10 cellular contexts compared by ENCODE assay signal in genomic region chrX:17361620-17362019, GRCh38. TPM values are rescaled to one million over a fixed set of nuclear protein-coding genes. Genes with fewer than 3 reads are reported as not detected.
DNase-seq lines count a peak whose midpoint lies in the region; FAIRE-seq and TF ChIP-seq lines count a peak whose summit lies in the region.
"Had no signal": no experiment of that assay in that cellular context is flagged by ENCODE, and none has a peak within 500 bp of the region (broad histone marks: within the 10 kb centered on the region; RNA-seq: fewer than 3 reads in every experiment).

No MANE protein-coding gene starts in this region.

- H2AFZ ChIP-seq in Loucy (ENCODE audit: low read length) (no peak overlapping the region), mammary epithelial cell (ENCODE audit: low read depth, low read length) (no peak overlapping the region)

- H4K20me1 ChIP-seq in Loucy (ENCODE audit: insufficient read depth, low read length, poor library complexity, severe bottlenecking) (no peaks in the 10 kb centered on the region), mammary epithelial cell (ENCODE audit: insufficient read depth, low read length) (no peaks in the 10 kb centered on the region)

- dilution Hi-C loops in mammary epithelial cell (cut with HindIII; ENCODE audit: low sequenced_read_pairs), result no loop called here

- H3K27me3 ChIP-seq in Loucy (ENCODE audit: insufficient read depth, low read length, poor library complexity, severe bottlenecking) (no peaks in the 10 kb centered on the region), mammary epithelial cell (ENCODE audit: insufficient read depth, low read length) (no peaks in the 10 kb centered on the region), thyroid gland (no peaks in the 10 kb centered on the region), small intestine (ENCODE audit: control insufficient read depth in 2 of 2, insufficient read depth in 2 of 2, low read length in 2 of 2) (no peaks in the 10 kb centered on the region), tibial artery (no peaks in the 10 kb centered on the region)

- H3K27me3 Mint-ChIP-seq in activated naive CD4-positive, alpha-beta T cell treated with anti-CD3 and anti-CD28 coated beads for 36 hours (ENCODE audit: low read depth), result peaks cover 3% of the 10 kb centered on the region

- H3K4me3 Mint-ChIP-seq in activated naive CD4-positive, alpha-beta T cell treated with anti-CD3 and anti-CD28 coated beads for 36 hours, result no peak overlapping the region
- H3K4me3 Mint-ChIP-seq: activated T-cell treated with anti-CD3 and anti-CD28 coated beads, Interleukin-2, amount 50 U/mL, for 4 hours had no signal

- H3K79me2 ChIP-seq in Loucy (ENCODE audit: insufficient read depth, low read length) (no peaks in the 10 kb centered on the region), mammary epithelial cell (ENCODE audit: insufficient read depth, low read length) (no peaks in the 10 kb centered on the region)

- H3K27ac Mint-ChIP-seq in activated naive CD4-positive, alpha-beta T cell treated with anti-CD3 and anti-CD28 coated beads for 36 hours, result no peak overlapping the region

- H3K9me3 ChIP-seq in Loucy (ENCODE audit: insufficient read depth, low read depth, low read length), result no peaks in the 10 kb centered on the region
- no peaks in the 10 kb centered on the region for H3K9me3 ChIP-seq in mammary epithelial cell (replicated peaks; ENCODE audit: insufficient read depth, low read length)
- H3K9me3 ChIP-seq in thyroid gland, result no peaks in the 10 kb centered on the region
- no peaks in the 10 kb centered on the region for H3K9me3 ChIP-seq in small intestine (ENCODE audit: control insufficient read depth, low read depth)
- H3K9me3 ChIP-seq in tibial artery, result no peaks in the 10 kb centered on the region

- no TSS peak for BruUV-seq in mammary epithelial cell (replicated peaks; lab: Mats Ljungman, UMichigan)

- no peaks in the 10 kb centered on the region for H3K4me1 ChIP-seq in Loucy (ENCODE audit: insufficient read depth, low read length, poor library complexity, severe bottlenecking)
- peaks cover 5% of the 10 kb centered on the region for H3K4me1 ChIP-seq in mammary epithelial cell (ENCODE audit: insufficient read depth, low read length)
- H3K4me1 ChIP-seq in thyroid gland, result no peaks in the 10 kb centered on the region
- H3K4me1 ChIP-seq in small intestine (ENCODE audit: control insufficient read depth in 2 of 2, insufficient read depth in 1 of 2, low read depth in 1 of 2, low read length in 1 of 2), result no peaks in the 10 kb centered on the region
- peaks cover 0 to 16% (median 0%) of the 10 kb centered on the region in 4 donors for H3K4me1 ChIP-seq in tibial artery

- in situ Hi-C loops in mammary epithelial cell (cut with MboI; ENCODE audit: low sequenced_read_pairs in 2 of 2), result loop anchor here in 1 of 2 donors (10.0 kb wide), 1 partner anchor 47 kb away; no protein-coding TSS in a partner anchor

- H3K9me2 ChIP-seq in Loucy (replicated peaks; ENCODE audit: low read depth, low read length), result no peaks in the 10 kb centered on the region

- peaks cover 2% of the 10 kb centered on the region for H3K4me1 Mint-ChIP-seq in activated naive CD4-positive, alpha-beta T cell treated with anti-CD3 and anti-CD28 coated beads for 36 hours (ENCODE audit: low read depth)

- TF ChIP-seq POLR2A in thyroid gland (IDR thresholded peaks at IDR 0.05), result no peak

- DNase-seq in activated naive CD4-positive, alpha-beta T cell treated with anti-CD3 and anti-CD28 coated beads for 36 hours, result peak; percentile 24
- no peak for DNase-seq in activated naive CD4-positive, alpha-beta T cell treated with Interleukin-2 at 50 U/mL for 16 hours
- no peak for DNase-seq in mammary epithelial cell
- DNase-seq in thyroid gland, result peak; percentile 12 to 29
- no peak for DNase-seq in small intestine
- no peak for DNase-seq in tibial artery
- DNase-seq in GF-D8 (lab: John Stamatoyannopoulos, UW), result no peak
- DNase-seq: activated T-cell treated with anti-CD3 and anti-CD28 coated beads, Interleukin-2, amount 50 U/mL, for 4 hours had no signal

- no peak overlapping the region for H3K4me3 ChIP-seq in Loucy (ENCODE audit: low read length, poor library complexity, severe bottlenecking)
- H3K4me3 ChIP-seq in mammary epithelial cell (replicated peaks in 1 of 3; ENCODE audit: insufficient read depth in 1 of 3, low read depth in 2 of 3, low read length in 3 of 3), result no peak overlapping the region
- H3K4me3 ChIP-seq in thyroid gland (replicated peaks in 1 of 3), result no peak overlapping the region
- H3K4me3 ChIP-seq in small intestine (ENCODE audit: low read depth in 1 of 2, low read length in 2 of 2), result no peak overlapping the region
- no peak overlapping the region for H3K4me3 ChIP-seq in tibial artery

- no peak overlapping the region for H3K4me2 ChIP-seq in Loucy (ENCODE audit: low read depth, low read length, poor library complexity, severe bottlenecking)
- H3K4me2 ChIP-seq in mammary epithelial cell (ENCODE audit: insufficient read depth, low read depth, low read length), result no peak overlapping the region

- FAIRE-seq in small intestine (lab: Jason Lieb, UNC), result no peak
- FAIRE-seq: GM19239 had no signal

- CTCF ChIA-PET in activated naive CD4-positive, alpha-beta T cell treated with anti-CD3 and anti-CD28 coated beads for 36 hours (lab: Charles Lee), result no interaction called here
- CTCF ChIA-PET in mammary epithelial cell (lab: Charles Lee; ENCODE audit: low non-redundant PET), result no interaction called here

- H3K36me3 ChIP-seq in Loucy (ENCODE audit: insufficient read depth, low read length), result no peaks in the 10 kb centered on the region
- H3K36me3 ChIP-seq in mammary epithelial cell (ENCODE audit: insufficient read depth, low read length), result no peaks in the 10 kb centered on the region
- H3K36me3 ChIP-seq in thyroid gland, result no peaks in the 10 kb centered on the region
- H3K36me3 ChIP-seq in small intestine (ENCODE audit: control insufficient read depth in 2 of 2, insufficient read depth in 2 of 2, low read length in 2 of 2), result no peaks in the 10 kb centered on the region
- H3K36me3 ChIP-seq in tibial artery, result no peaks in the 10 kb centered on the region

- H3F3A ChIP-seq in Loucy (ENCODE audit: low read depth), result no peaks in the 10 kb centered on the region

- H3K27ac ChIP-seq in mammary epithelial cell (ENCODE audit: insufficient read depth, low read depth, low read length) (no peak overlapping the region), thyroid gland (no peak overlapping the region), small intestine (ENCODE audit: low read depth in 1 of 2, low read length in 1 of 2) (no peak overlapping the region), tibial artery (no peak overlapping the region)

- H3K9ac ChIP-seq in Loucy (ENCODE audit: low read depth, low read length, poor library complexity, severe bottlenecking) (no peak overlapping the region), mammary epithelial cell (ENCODE audit: insufficient read depth, low read length) (no peak overlapping the region)

- 84% methylated on average over 13 of the region's 14 CpGs for WGBS in mammary epithelial cell (ENCODE audit: low coverage, missing lambda C conversion rate)
- 65 to 83% methylated on average over 10 to 13 of the region's 14 CpGs for WGBS in thyroid gland, 2 donors
- WGBS in small intestine, 3 donors, result 69 to 78% (median 77%) methylated on average over 14 of the region's 14 CpGs

- TF ChIP-seq CTCF in Loucy (conservative IDR thresholded peaks at IDR 0.05; ENCODE audit: low read length) (peak; percentile 49), mammary epithelial cell (conservative IDR thresholded peaks at IDR 0.05 in 1 of 2, IDR thresholded peaks at IDR 0.05 in 1 of 2; ENCODE audit: extremely low read depth in 1 of 2, insufficient read depth in 1 of 2, low read depth in 1 of 2, low read length in 2 of 2) (peak; percentile 9 to 23), thyroid gland (IDR thresholded peaks at IDR 0.05) (peak in 2 of 6 experiments; percentile 22 to 35), tibial artery (IDR thresholded peaks at IDR 0.05) (no peak)

- intact Hi-C loops in activated naive CD4-positive, alpha-beta T cell treated with anti-CD3 and anti-CD28 coated beads for 36 hours (cut with micrococcal nuclease), result no loop called here
- intact Hi-C loops in mammary epithelial cell (cut with micrococcal nuclease) (no loop called here), thyroid gland (cut with DNase I) (no loop called here), tibial artery (cut with DNase I; ENCODE audit: low total_unique reads) (no loop called here)

- H3K9me3 Mint-ChIP-seq in activated naive CD4-positive, alpha-beta T cell treated with anti-CD3 and anti-CD28 coated beads for 36 hours, result no peaks in the 10 kb centered on the region
- H3K9me3 Mint-ChIP-seq: activated T-cell treated with anti-CD3 and anti-CD28 coated beads, Interleukin-2, amount 50 U/mL, for 4 hours had no signal

- no peaks in the 10 kb centered on the region for H3K36me3 Mint-ChIP-seq in activated naive CD4-positive, alpha-beta T cell treated with anti-CD3 and anti-CD28 coated beads for 36 hours (ENCODE audit: low read depth)

RNA-seq across cellular contexts. Expression of gene NHS, which starts 13.4 kb away (rescaled TPM):
- total RNA-seq in activated naive CD4-positive, alpha-beta T cell treated with anti-CD3 and anti-CD28 coated beads for 36 hours, result 1 to 10 TPM; 7.8 to 8.9 TPM
- total RNA-seq in mammary epithelial cell (10 to 100 TPM in 1 of 2 donors, 1 to 10 TPM in 1; 9.0 to 13.9 TPM), thyroid gland (10 to 100 TPM in 2 of 4 donors, 1 to 10 TPM in 2; 6.9 to 16.9 (median 9.9) TPM)
- polyA plus RNA-seq in mammary epithelial cell (2.2 TPM), small intestine (1 to 10 TPM in 1 of 3 donors, under 1 TPM in 2; under 0.01 to 1.3 (median 0.27) TPM)
- polyA minus RNA-seq in mammary epithelial cell, result 7.6 TPM

Comparison
In these comparisons a context has a peak if more than half of its experiments do, and no peak if none do; other contexts are left out.
1. DNase-seq: peak in activated naive CD4-positive, alpha-beta T cell treated with anti-CD3 and anti-CD28 coated beads for 36 hours (single experiment) and thyroid gland (2 of 2); none in activated naive CD4-positive, alpha-beta T cell treated with Interleukin-2 at 50 U/mL for 16 hours (single experiment), mammary epithelial cell (single experiment), small intestine (single experiment), tibial artery (0 of 2) and GF-D8 (single experiment).
2. CTCF ChIP-seq: peak in Loucy (single experiment) and mammary epithelial cell (2 of 2); none in tibial artery (0 of 2).